ENCODE assay signal across 8 cellular contexts in genomic region chr9:72586388-72587160, GRCh38.
A peak's percentile ranks its signal among the peaks of the same experiment; 100 is the strongest.
DNase-seq lines count a peak whose midpoint lies in the region; ATAC-seq, FAIRE-seq and TF ChIP-seq lines count a peak whose summit lies in the region.

No MANE protein-coding gene starts in this region.

- no peaks in the 10 kb centered on the region for H3K36me3 ChIP-seq in esophagus (ENCODE audit: control insufficient read depth in 2 of 2, insufficient read depth in 2 of 2, low read length in 1 of 2)
- no peaks in the 10 kb centered on the region for H3K36me3 ChIP-seq in gastrocnemius medialis

- intact Hi-C loops in gastrocnemius medialis (cut with DNase I; ENCODE audit: low total_unique reads), result loop anchor here (10.0 kb wide), 1 partner anchor 822 kb away; the partner anchor contains the start of gene CEMIP2

- H3K4me1 ChIP-seq in esophagus (ENCODE audit: control insufficient read depth in 2 of 2, insufficient read depth in 2 of 2, low read length in 1 of 2) (peaks cover 0 to 2% of the 10 kb centered on the region in 2 donors), gastrocnemius medialis (peaks cover 5 to 12% of the 10 kb centered on the region in 2 donors)

- H3K9me3 ChIP-seq in esophagus (ENCODE audit: control insufficient read depth in 2 of 2, insufficient read depth in 1 of 2, low read depth in 1 of 2, low read length in 1 of 2), result no peaks in the 10 kb centered on the region
- no peaks in the 10 kb centered on the region for H3K9me3 ChIP-seq in gastrocnemius medialis

- no peak for FAIRE-seq in GM12891 (lab: Jason Lieb, UNC)

- H3K4me3 ChIP-seq in esophagus (ENCODE audit: low read depth in 1 of 2, low read length in 2 of 2) (no peak overlapping the region), gastrocnemius medialis (no peak overlapping the region)

- H3K27me3 ChIP-seq in esophagus (ENCODE audit: control insufficient read depth in 1 of 2, insufficient read depth in 2 of 2, low read length in 2 of 2), result no peaks in the 10 kb centered on the region
- no peaks in the 10 kb centered on the region for H3K27me3 ChIP-seq in gastrocnemius medialis

- peak overlapping the region; percentile 40 to 60 for H3K27ac ChIP-seq in esophagus (ENCODE audit: low read depth in 2 of 2, low read length in 1 of 2)
- peak overlapping the region in 3 of 4 donors; percentile 36 to 69 (median 65) for H3K27ac ChIP-seq in gastrocnemius medialis

- TF ChIP-seq CTCF in gastrocnemius medialis (IDR thresholded peaks at IDR 0.05 in 4 of 5, conservative IDR thresholded peaks at IDR 0.05 in 1 of 5), result peak in 1 of 5 experiments; percentile 9

- DNase-seq in GM12891 (ENCODE audit: insufficient read length, low spot score) (no peak), T1000 (lab: John Stamatoyannopoulos, UW) (peak; percentile 11), gastrocnemius medialis (peak in 1 of 2 donors; percentile 39), amniotic stem cell (lab: John Stamatoyannopoulos, UW) (no peak), NCI-H1092 (lab: John Stamatoyannopoulos, UW) (no peak), G401 (ENCODE audit: low spot score) (no peak)

- in situ Hi-C loops in gastrocnemius medialis (cut with MboI; ENCODE audit: low sequenced_read_pairs in 4 of 4) (loop anchor here in 3 of 4 donors (10.0 to 25.0 kb wide), 5 partner anchors 199 to 674 kb away; partner anchors contain the start of genes ABHD17B (in 1 of the 3), C9orf85 (in 1 of the 3) and ZFAND5 (in 1 of the 3)), G401 (cut with HindIII; ENCODE audit: low sequenced_read_pairs) (no loop called here)

- ATAC-seq in HG03103 (IDR thresholded peaks at IDR 0.05; ENCODE audit: low read depth, unreplicated experiment) (peak; percentile 69), gastrocnemius medialis (peak; percentile 64 to 87)

- 70 to 73% methylated on average over 5 of the region's 5 CpGs for WGBS in esophagus, 2 donors

- no peak for TF ChIP-seq POLR2A in GM12891 (IDR thresholded peaks at IDR 0.05; ENCODE audit: low read depth, low read length)
- TF ChIP-seq POLR2A in gastrocnemius medialis (IDR thresholded peaks at IDR 0.05), result no peak

TF ChIP-seq in GM12891, 5 proteins besides CTCF, POLR2A, EP300 and RAD21:
- TF ChIP-seq POU2F2 (IDR thresholded peaks at IDR 0.05; ENCODE audit: low read depth, low read length) (no peak), TAF1 (IDR thresholded peaks at IDR 0.05; ENCODE audit: low read depth, low read length) (no peak), SPI1 (IDR thresholded peaks at IDR 0.05; ENCODE audit: low read depth, low read length) (peak; percentile 88)
TF ChIP-seq in GM12891: peak in this region for 1.
